ENCODE assay signal across 8 cellular contexts in genomic region chr4:13857800-13858199, GRCh38.
"Had no signal": no experiment of that assay in that cellular context is flagged by ENCODE, and none has a peak within 500 bp of the region (broad histone marks: within the 10 kb centered on the region; RNA-seq: fewer than 3 reads in every experiment).

No MANE protein-coding gene starts in this region.

- H3K4me3 ChIP-seq: GM23338, HAP-1 had no signal

- H3K4me2 ChIP-seq: GM23338, KMS-11 had no signal

- H2AFZ ChIP-seq: GM23338 had no signal

- H3K36me3 ChIP-seq: HAP-1 had no signal

- DNase-seq: H7, HFFc6, KBM-7 had no signal

- ATAC-seq: GM23338, HCT116 had no signal

- H3K9ac ChIP-seq: KMS-11 had no signal

- H3K9me3 ChIP-seq: HAP-1 had no signal

- H3K27ac ChIP-seq: HL-60, KMS-11 had no signal

- H3K4me1 ChIP-seq: HAP-1 had no signal
